In the genomic region with DNA sequence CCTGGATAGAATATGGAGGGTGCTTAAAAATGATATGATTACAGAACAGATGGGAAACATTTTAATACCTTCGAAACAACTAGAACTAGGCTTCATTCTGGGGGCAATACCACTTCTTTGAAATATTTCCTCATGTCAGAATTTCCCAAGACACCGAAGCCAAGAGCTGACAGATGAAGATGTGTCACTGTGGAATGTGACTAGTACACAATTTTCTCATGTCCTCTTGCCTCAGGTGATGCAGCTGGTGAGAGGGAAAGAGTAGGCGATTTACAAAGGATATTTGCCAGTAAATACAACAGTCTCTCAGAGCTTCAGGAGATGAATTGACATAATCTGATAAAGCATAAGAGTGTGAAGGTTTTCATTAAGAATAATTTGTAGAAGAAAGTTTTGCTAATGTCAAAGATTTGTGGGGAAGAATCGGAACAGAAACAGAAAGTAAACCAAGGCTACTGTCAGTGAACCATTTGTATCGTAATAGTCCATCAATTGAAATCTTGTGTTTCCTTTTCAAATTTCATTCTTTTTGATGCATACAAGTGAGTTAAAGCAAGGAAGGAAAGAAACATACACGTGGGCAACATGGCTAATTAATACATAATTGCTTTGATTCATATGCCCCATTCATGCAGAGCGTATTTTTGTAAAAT, we compare ENCODE assay signal across 11 cellular contexts.
DNase-seq lines count a peak whose midpoint lies in the region; ATAC-seq and TF ChIP-seq lines count a peak whose summit lies in the region.
"Had no signal": no experiment of that assay in that cellular context is flagged by ENCODE, and none has a peak within 500 bp of the region (broad histone marks: within the 10 kb centered on the region; RNA-seq: fewer than 3 reads in every experiment).

No MANE protein-coding gene starts in this region.

- no peaks in the 10 kb centered on the region for H3K27me3 ChIP-seq in GM23248 (replicated peaks; ENCODE audit: insufficient read depth)
- no peaks in the 10 kb centered on the region for H3K27me3 ChIP-seq in gastroesophageal sphincter
- no peaks in the 10 kb centered on the region for H3K27me3 ChIP-seq in skeletal muscle satellite cell (ENCODE audit: control insufficient read depth, insufficient read depth, low read length)

- no peaks in the 10 kb centered on the region for H3K79me2 ChIP-seq in GM23248 (ENCODE audit: insufficient read depth)

- no peaks in the 10 kb centered on the region for H4K20me1 ChIP-seq in GM23248 (ENCODE audit: insufficient read depth)

- H3K27me3 Mint-ChIP-seq in T-helper 17 cell: peaks cover 30% of the 10 kb centered on the region

- in situ Hi-C loops in GM23248 (cut with MboI): no loop called here

- peak overlapping the region; percentile 87 for H3K4me2 ChIP-seq in GM23248 (ENCODE audit: unreplicated experiment)
- H3K4me2 ChIP-seq in skeletal muscle satellite cell (ENCODE audit: low read length): peak overlapping the region; percentile 62

- peak overlapping the region; percentile 4 for H3K4me3 Mint-ChIP-seq in T-helper 17 cell
- H3K4me3 Mint-ChIP-seq: endodermal cell had no signal

- TF ChIP-seq CTCF in gastroesophageal sphincter (IDR thresholded peaks at IDR 0.05): no peak

- H3F3A ChIP-seq in GM23248 (ENCODE audit: insufficient read depth): no peaks in the 10 kb centered on the region

- H3K9me3 ChIP-seq in GM23248 (ENCODE audit: low read depth): no peaks in the 10 kb centered on the region
- no peaks in the 10 kb centered on the region for H3K9me3 ChIP-seq in T-helper 17 cell (ENCODE audit: control insufficient read depth, low read length, poor library complexity, severe bottlenecking)
- H3K9me3 ChIP-seq in gastroesophageal sphincter: no peaks in the 10 kb centered on the region
- no peaks in the 10 kb centered on the region for H3K9me3 ChIP-seq in skeletal muscle satellite cell (replicated peaks; ENCODE audit: low read length)

- peak overlapping the region; percentile 65 for H3K4me3 ChIP-seq in GM23248
- H3K4me3 ChIP-seq in gastroesophageal sphincter: peak overlapping the region; percentile 14 to 27
- peak overlapping the region; percentile 47 for H3K4me3 ChIP-seq in skeletal muscle satellite cell (ENCODE audit: low read length)

- H3K4me1 ChIP-seq in GM23248 (ENCODE audit: insufficient read depth) (peaks cover 12% of the 10 kb centered on the region), gastroesophageal sphincter (peaks cover 0 to 17% (median 0%) of the 10 kb centered on the region in 3 donors), skeletal muscle satellite cell (ENCODE audit: control insufficient read depth, insufficient read depth, low read length) (no peaks in the 10 kb centered on the region)

- ATAC-seq in T-helper 17 cell (no peak), gastroesophageal sphincter (no peak)

- H3K27ac Mint-ChIP-seq in T-helper 17 cell: no peak overlapping the region
- H3K27ac Mint-ChIP-seq: endodermal cell had no signal

- no peak for TF ChIP-seq EP300 in gastroesophageal sphincter (IDR thresholded peaks at IDR 0.05)

- CTCF ChIA-PET in HEK293T (lab: Yijun Ruan, JAX): no interaction called here

- H3K9me2 ChIP-seq in GM23248 (ENCODE audit: insufficient read depth): no peaks in the 10 kb centered on the region

- POLR2A ChIA-PET in HEK293T (lab: Yijun Ruan, JAX): no interaction called here

- DNase-seq in GM23248 (peak; percentile 57), T-helper 17 cell (no peak), GOT3 (lab: John Stamatoyannopoulos, UW) (no peak), cerebellar cortex (ENCODE audit: low spot score) (no peak), HEK293T (ENCODE audit: extremely low spot score) (no peak)
- DNase-seq in stimulated activated naive CD4-positive, alpha-beta T cell treated with Interleukin-2 at 50 U/mL for 16 hours (lab: John Stamatoyannopoulos, UW): no peak
- DNase-seq: endodermal cell; H7; NK-92 treated with Interleukin-12 subunit alpha and Interleukin-12 subunit beta, amount 100 ng/mL, for 24 hours had no signal

- H3K9ac ChIP-seq in GM23248 (peak overlapping the region; percentile 57), skeletal muscle satellite cell (ENCODE audit: low read depth, low read length) (peak overlapping the region; percentile 14)

- H3K36me3 ChIP-seq in GM23248 (ENCODE audit: low read depth) (no peaks in the 10 kb centered on the region), gastroesophageal sphincter (no peaks in the 10 kb centered on the region), skeletal muscle satellite cell (ENCODE audit: insufficient read depth, low read length) (no peaks in the 10 kb centered on the region)

- WGBS in GM23248 (ENCODE audit: low coverage in 1 of 2, low lambda C conversion rate in 2 of 2, missing lambda C conversion rate in 2 of 2), 2 experiments: 7 to 11% methylated on average over 7 of the region's 7 CpGs
- WGBS in gastroesophageal sphincter (ENCODE audit: low coverage in 1 of 2), 2 donors: 46 to 50% methylated on average over 5 to 7 of the region's 7 CpGs

- H3K27ac ChIP-seq in GM23248: 0 out of 2 replicates have a peak overlapping the region, but pooled peaks have one; percentile 0
- no peak overlapping the region for H3K27ac ChIP-seq in gastroesophageal sphincter

- H2AFZ ChIP-seq in GM23248: peak overlapping the region; percentile 66

- no peaks in the 10 kb centered on the region for H3K36me3 Mint-ChIP-seq in T-helper 17 cell (ENCODE audit: low read depth)

- no peak for TF ChIP-seq POLR2A in gastroesophageal sphincter (IDR thresholded peaks at IDR 0.05)

- H3K4me1 Mint-ChIP-seq in T-helper 17 cell: no peaks in the 10 kb centered on the region
- H3K4me1 Mint-ChIP-seq: endodermal cell had no signal

TF ChIP-seq in HEK293T, 16 proteins besides CTCF, POLR2A, EP300 and RAD21:
- TF ChIP-seq, protein P1, sequence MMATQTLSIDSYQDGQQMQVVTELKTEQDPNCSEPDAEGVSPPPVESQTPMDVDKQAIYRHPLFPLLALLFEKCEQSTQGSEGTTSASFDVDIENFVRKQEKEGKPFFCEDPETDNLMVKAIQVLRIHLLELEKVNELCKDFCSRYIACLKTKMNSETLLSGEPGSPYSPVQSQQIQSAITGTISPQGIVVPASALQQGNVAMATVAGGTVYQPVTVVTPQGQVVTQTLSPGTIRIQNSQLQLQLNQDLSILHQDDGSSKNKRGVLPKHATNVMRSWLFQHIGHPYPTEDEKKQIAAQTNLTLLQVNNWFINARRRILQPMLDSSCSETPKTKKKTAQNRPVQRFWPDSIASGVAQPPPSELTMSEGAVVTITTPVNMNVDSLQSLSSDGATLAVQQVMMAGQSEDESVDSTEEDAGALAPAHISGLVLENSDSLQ (IDR thresholded peaks at IDR 0.05): no peak
- no peak for TF ChIP-seq FOXA1 (IDR thresholded peaks at IDR 0.05)
- no peak for TF ChIP-seq SUZ12 (IDR thresholded peaks at IDR 0.05)
- no peak for TF ChIP-seq ARNT (IDR thresholded peaks at IDR 0.05)
- no peak for TF ChIP-seq FOXM1 (IDR thresholded peaks at IDR 0.05; ENCODE audit: borderline replicate concordance)
- TF ChIP-seq TARDBP (IDR thresholded peaks at IDR 0.05): no peak
- no peak for TF ChIP-seq BHLHE40 (IDR thresholded peaks at IDR 0.05; ENCODE audit: borderline replicate concordance)
- TF ChIP-seq NFRKB (IDR thresholded peaks at IDR 0.05): no peak
- no peak for TF ChIP-seq ELF4 (IDR thresholded peaks at IDR 0.05)
- TF ChIP-seq HDGF (IDR thresholded peaks at IDR 0.05; ENCODE audit: borderline replicate concordance): no peak
- TF ChIP-seq LEF1 (IDR thresholded peaks at IDR 0.05; ENCODE audit: borderline replicate concordance): no peak
- TF ChIP-seq CTBP1 (IDR thresholded peaks at IDR 0.05; ENCODE audit: borderline replicate concordance): no peak
- TF ChIP-seq ZNF384 (IDR thresholded peaks at IDR 0.05): no peak
- TF ChIP-seq SP1 (IDR thresholded peaks at IDR 0.05): no peak
- no peak for TF ChIP-seq FOXK2 (IDR thresholded peaks at IDR 0.05)
